In genomic region chr14:57046175-57046574, GRCh38 we compare ENCODE assay signal across 27 cellular contexts.
"Had no signal": no experiment of that assay in that cellular context is flagged by ENCODE, and none has a peak within 500 bp of the region (broad histone marks: within the 10 kb centered on the region; RNA-seq: fewer than 3 reads in every experiment).

No MANE protein-coding gene starts in this region.

- H3K27me3 ChIP-seq: neutrophil, ovary, right lobe of liver, sigmoid colon, thyroid gland, tibial nerve, upper lobe of left lung, uterus had no signal

- FAIRE-seq: small intestine had no signal

- H2AFZ ChIP-seq: parathyroid adenoma had no signal

- H3K27ac ChIP-seq: neutrophil, ovary, parathyroid adenoma, psoas muscle, right lobe of liver, sigmoid colon, stomach, thoracic aorta, thyroid gland, tibial nerve, upper lobe of left lung, uterus had no signal

- H3K9ac ChIP-seq: parathyroid adenoma had no signal

- DNase-seq: naive thymus-derived CD8-positive, alpha-beta T cell; nephron progenitor cell; nucleus accumbens; ovary; posterior cingulate gyrus; psoas muscle; right cardiac atrium; right lobe of liver; sigmoid colon; small intestine; stimulated activated CD4-positive, alpha-beta T cell treated with anti-CD3 and anti-CD28 coated beads, Interleukin-15, amount 100 ng/mL, for 24 hours; stimulated activated CD4-positive, alpha-beta T cell treated with anti-CD3 and anti-CD28 coated beads, Interleukin-2, amount 100 ng/mL, for 24 hours; stimulated activated CD4-positive, alpha-beta T cell treated with anti-CD3 and anti-CD28 coated beads, Interleukin-2, amount 100 ng/mL, for 48 hours; stimulated activated CD4-positive, alpha-beta T cell treated with anti-CD3 and anti-CD28 coated beads, Interleukin-4, amount 100 ng/mL, for 24 hours; stimulated activated naive B cell treated with anti-CD40 and anti-IgM and Interleukin-4, amounts not matched to agents 10 μg/mL and 1 μg/mL and 100 μg/mL, for 72 hours; stimulated activated naive CD4-positive, alpha-beta T cell treated with Interleukin-2 at 50 U/mL for 16 hours; stomach; thyroid gland; trophoblast cell; upper lobe of left lung; uterus had no signal

- H3K4me3 ChIP-seq: ovary, psoas muscle, right lobe of liver, sigmoid colon, stomach, thoracic aorta, thyroid gland, tibial nerve, upper lobe of left lung, uterus had no signal

- H3K4me1 ChIP-seq: parathyroid adenoma, psoas muscle, right lobe of liver, sigmoid colon, stomach, thyroid gland, tibial nerve, upper lobe of left lung, uterus had no signal

- H3K36me3 ChIP-seq: neutrophil, ovary, right lobe of liver, sigmoid colon, stomach, thoracic aorta, thyroid gland, tibial nerve, upper lobe of left lung, uterus had no signal

- H3K79me2 ChIP-seq: parathyroid adenoma had no signal

- ATAC-seq: naive thymus-derived CD8-positive, alpha-beta T cell; natural killer cell treated with Interleukin-12 subunit alpha and Interleukin-12 subunit beta and Interleukin-15 and Interleukin-18, amount 100 ng/mL, for 72 hours; psoas muscle; right cardiac atrium; right lobe of liver; stimulated activated effector memory CD8-positive, alpha-beta T cell treated with anti-CD3 and anti-CD28 coated beads, Interleukin-12 subunit alpha, Interleukin-12 subunit beta, amount 100 ng/mL, for 72 hours; stimulated activated naive B cell treated with anti-CD40 and anti-IgM and Interleukin-4, amounts not matched to agents 10 μg/mL and 1 μg/mL and 100 μg/mL, for 72 hours had no signal

- H3K9me3 ChIP-seq: neutrophil, ovary, psoas muscle, right lobe of liver, sigmoid colon, stomach, thoracic aorta, thyroid gland, tibial nerve, upper lobe of left lung, uterus had no signal
